ENCODE assay signal across 9 cellular contexts in genomic region chr2:62340981-62341624, GRCh38.
A peak's percentile ranks its signal among the peaks of the same experiment; 100 is the strongest.
DNase-seq lines count a peak whose midpoint lies in the region; ATAC-seq and TF ChIP-seq lines count a peak whose summit lies in the region.
"Had no signal": no experiment of that assay in that cellular context is flagged by ENCODE, and none has a peak within 500 bp of the region (broad histone marks: within the 10 kb centered on the region; RNA-seq: fewer than 3 reads in every experiment).

No MANE protein-coding gene starts in this region.

- H3K36me3 ChIP-seq in MG63, result no peaks in the 10 kb centered on the region
- no peaks in the 10 kb centered on the region for H3K36me3 ChIP-seq in upper lobe of right lung

- H3K4me3 ChIP-seq in MG63, result no peak overlapping the region
- H3K4me3 ChIP-seq in upper lobe of right lung, result no peak overlapping the region
- H3K4me3 ChIP-seq: psoas muscle had no signal

- H3K4me3 Mint-ChIP-seq in memory B cell, result no peak overlapping the region
- no peak overlapping the region for H3K4me3 Mint-ChIP-seq in activated T-helper 2 cell treated with anti-CD3 and anti-CD28 coated beads, Interferon-gamma antibody, Interleukin-2, Interleukin-4, amounts not matched to agents 10 μg/mL and 5 μg/mL and 100 μg/mL, durations not matched to agents 14 hours and 24 hours and 36 hours (ENCODE audit: low read depth)

- no peaks in the 10 kb centered on the region for H3K9me3 ChIP-seq in MG63
- no peaks in the 10 kb centered on the region for H3K9me3 ChIP-seq in upper lobe of right lung
- H3K9me3 ChIP-seq: psoas muscle had no signal

- H3K27me3 ChIP-seq in MG63 (no peaks in the 10 kb centered on the region), upper lobe of right lung (no peaks in the 10 kb centered on the region)

- no peaks in the 10 kb centered on the region for H3K4me1 ChIP-seq in upper lobe of right lung
- H3K4me1 ChIP-seq: psoas muscle had no signal

- TF ChIP-seq CTCF in upper lobe of right lung (IDR thresholded peaks at IDR 0.05), result no peak

- H3K27ac Mint-ChIP-seq in memory B cell, result peak overlapping the region; percentile 48
- no peak overlapping the region for H3K27ac Mint-ChIP-seq in activated T-helper 2 cell treated with anti-CD3 and anti-CD28 coated beads, Interferon-gamma antibody, Interleukin-2, Interleukin-4, amounts not matched to agents 10 μg/mL and 5 μg/mL and 100 μg/mL, durations not matched to agents 14 hours and 24 hours and 36 hours

- ATAC-seq in GM18909 (IDR thresholded peaks at IDR 0.05; ENCODE audit: poor library complexity, unreplicated experiment), result peak; percentile 47
- peak; percentile 73 for ATAC-seq in HG03196 (IDR thresholded peaks at IDR 0.05; ENCODE audit: unreplicated experiment)
- no peak for ATAC-seq in memory B cell (ENCODE audit: low read depth)
- no peak for ATAC-seq in upper lobe of right lung
- ATAC-seq: psoas muscle had no signal

- intact Hi-C loops in activated T-helper 2 cell treated with anti-CD3 and anti-CD28 coated beads, Interferon-gamma antibody, Interleukin-2, Interleukin-4, amounts not matched to agents 10 μg/mL and 5 μg/mL and 100 μg/mL, durations not matched to agents 14 hours and 24 hours and 36 hours (cut with micrococcal nuclease), result no loop called here
- intact Hi-C loops in upper lobe of right lung (cut with DNase I), result no loop called here

- no peaks in the 10 kb centered on the region for H3K27me3 Mint-ChIP-seq in memory B cell
- H3K27me3 Mint-ChIP-seq in activated T-helper 2 cell treated with anti-CD3 and anti-CD28 coated beads, Interferon-gamma antibody, Interleukin-2, Interleukin-4, amounts not matched to agents 10 μg/mL and 5 μg/mL and 100 μg/mL, durations not matched to agents 14 hours and 24 hours and 36 hours (ENCODE audit: low read depth), result no peaks in the 10 kb centered on the region

- H3K4me1 Mint-ChIP-seq in memory B cell, result peaks cover 9% of the 10 kb centered on the region
- H3K4me1 Mint-ChIP-seq in activated T-helper 2 cell treated with anti-CD3 and anti-CD28 coated beads, Interferon-gamma antibody, Interleukin-2, Interleukin-4, amounts not matched to agents 10 μg/mL and 5 μg/mL and 100 μg/mL, durations not matched to agents 14 hours and 24 hours and 36 hours (ENCODE audit: low read depth), result no peaks in the 10 kb centered on the region

- no peaks in the 10 kb centered on the region for H3K9me3 Mint-ChIP-seq in memory B cell
- no peaks in the 10 kb centered on the region for H3K9me3 Mint-ChIP-seq in activated T-helper 2 cell treated with anti-CD3 and anti-CD28 coated beads, Interferon-gamma antibody, Interleukin-2, Interleukin-4, amounts not matched to agents 10 μg/mL and 5 μg/mL and 100 μg/mL, durations not matched to agents 14 hours and 24 hours and 36 hours

- H3K36me3 Mint-ChIP-seq in memory B cell, result no peaks in the 10 kb centered on the region
- H3K36me3 Mint-ChIP-seq in activated T-helper 2 cell treated with anti-CD3 and anti-CD28 coated beads, Interferon-gamma antibody, Interleukin-2, Interleukin-4, amounts not matched to agents 10 μg/mL and 5 μg/mL and 100 μg/mL, durations not matched to agents 14 hours and 24 hours and 36 hours (ENCODE audit: low read depth), result no peaks in the 10 kb centered on the region

- no peak overlapping the region for H3K27ac ChIP-seq in upper lobe of right lung
- H3K27ac ChIP-seq: psoas muscle had no signal

- DNase-seq in SHP77 (lab: John Stamatoyannopoulos, UW) (peak; percentile 95), memory B cell (ENCODE audit: low spot score in 2 of 2) (no peak), MG63 (no peak), upper lobe of right lung (no peak)
- no peak for DNase-seq in activated effector memory CD4-positive, alpha-beta T cell treated with anti-CD3 and anti-CD28 coated beads, Interleukin-2, amount 50 U/mL, for 16 hours
- no peak for DNase-seq in activated T-helper 2 cell treated with anti-CD3 and anti-CD28 coated beads, Interferon-gamma antibody, Interleukin-2, Interleukin-4, amounts not matched to agents 10 μg/mL and 5 μg/mL and 100 μg/mL, durations not matched to agents 14 hours and 24 hours and 36 hours (ENCODE audit: low spot score)

Comparison
In these comparisons a context has a peak if more than half of its experiments do, and no peak if none do; other contexts are left out.
1. ATAC-seq: peak in GM18909 (single experiment) and HG03196 (single experiment); none in memory B cell (single experiment) and upper lobe of right lung (single experiment).
2. DNase-seq: peak in SHP77 (2 of 2); none in memory B cell (0 of 2), MG63 (single experiment), activated effector memory CD4-positive, alpha-beta T cell treated with anti-CD3 and anti-CD28 coated beads, Interleukin-2, amount 50 U/mL, for 16 hours (single experiment), activated T-helper 2 cell treated with anti-CD3 and anti-CD28 coated beads, Interferon-gamma antibody, Interleukin-2, Interleukin-4, amounts not matched to agents 10 μg/mL and 5 μg/mL and 100 μg/mL, durations not matched to agents 14 hours and 24 hours and 36 hours (single experiment) and upper lobe of right lung (single experiment).